ENCODE assay signal across 7 cellular contexts in genomic region chr1:92934395-92935378, GRCh38. TPM values are rescaled to one million over a fixed set of nuclear protein-coding genes. Genes with fewer than 3 reads are reported as not detected.
DNase-seq lines count a peak whose midpoint lies in the region; ATAC-seq and TF ChIP-seq lines count a peak whose summit lies in the region.

No MANE protein-coding gene starts in this region.

- H3K36me3 Mint-ChIP-seq in type B pancreatic cell = no peaks in the 10 kb centered on the region

- no peak overlapping the region for H3K4me3 Mint-ChIP-seq in type B pancreatic cell

- H3K27me3 ChIP-seq in adipocyte (replicated peaks; ENCODE audit: control insufficient read depth, insufficient read depth, low read length) = no peaks in the 10 kb centered on the region

- peaks cover 38% of the 10 kb centered on the region for H3K4me1 ChIP-seq in adipocyte (ENCODE audit: control insufficient read depth, insufficient read depth, low read length)

- no peaks in the 10 kb centered on the region for H3K9me3 ChIP-seq in adipocyte (ENCODE audit: control insufficient read depth, low read length)

- no peaks in the 10 kb centered on the region for H3K27me3 Mint-ChIP-seq in type B pancreatic cell

- peak overlapping the region; percentile 31 for H3K9ac ChIP-seq in adipocyte (ENCODE audit: low read length)

- TF ChIP-seq CTCF in type B pancreatic cell (conservative IDR thresholded peaks at IDR 0.05) = no peak

- no peaks in the 10 kb centered on the region for H3K36me3 ChIP-seq in adipocyte (ENCODE audit: control insufficient read depth, insufficient read depth, low read length, severe bottlenecking)

- peak overlapping the region; percentile 22 for H3K4me3 ChIP-seq in adipocyte (ENCODE audit: low read length)

- DNase-seq in NCI-H1092 (lab: John Stamatoyannopoulos, UW) (peak; percentile 79), adipocyte (ENCODE audit: low read depth) (peak; percentile 87), hippocampal formation (lab: John Stamatoyannopoulos, UW) (peak; percentile 25 to 70), type B pancreatic cell (ENCODE audit: extremely low spot score, unreplicated experiment) (no peak), germinal center (ENCODE audit: low spot score) (no peak), GF-D8 (lab: John Stamatoyannopoulos, UW) (no peak)

- ATAC-seq in HG03342 (IDR thresholded peaks at IDR 0.05; ENCODE audit: unreplicated experiment) = no peak

- H3K4me1 Mint-ChIP-seq in type B pancreatic cell (ENCODE audit: unreplicated experiment) = peaks cover 17% of the 10 kb centered on the region

- H3K9me3 Mint-ChIP-seq in type B pancreatic cell = no peaks in the 10 kb centered on the region

- H3K27ac Mint-ChIP-seq in type B pancreatic cell = peak overlapping the region; percentile 33

RNA-seq across cellular contexts. Expression of gene DIPK1A, which starts 26.6 kb away (rescaled TPM):
- total RNA-seq in type B pancreatic cell (ENCODE audit: low replicate concordance) = 4.6 and 9.8 TPM in 2 replicates

Comparison
In these comparisons a context has a peak if more than half of its experiments do, and no peak if none do; other contexts are left out.
1. DNase-seq: peak in NCI-H1092 (single experiment), adipocyte (single experiment) and hippocampal formation (2 of 2); none in type B pancreatic cell (single experiment), germinal center (single experiment) and GF-D8 (single experiment).